In the genomic region with DNA sequence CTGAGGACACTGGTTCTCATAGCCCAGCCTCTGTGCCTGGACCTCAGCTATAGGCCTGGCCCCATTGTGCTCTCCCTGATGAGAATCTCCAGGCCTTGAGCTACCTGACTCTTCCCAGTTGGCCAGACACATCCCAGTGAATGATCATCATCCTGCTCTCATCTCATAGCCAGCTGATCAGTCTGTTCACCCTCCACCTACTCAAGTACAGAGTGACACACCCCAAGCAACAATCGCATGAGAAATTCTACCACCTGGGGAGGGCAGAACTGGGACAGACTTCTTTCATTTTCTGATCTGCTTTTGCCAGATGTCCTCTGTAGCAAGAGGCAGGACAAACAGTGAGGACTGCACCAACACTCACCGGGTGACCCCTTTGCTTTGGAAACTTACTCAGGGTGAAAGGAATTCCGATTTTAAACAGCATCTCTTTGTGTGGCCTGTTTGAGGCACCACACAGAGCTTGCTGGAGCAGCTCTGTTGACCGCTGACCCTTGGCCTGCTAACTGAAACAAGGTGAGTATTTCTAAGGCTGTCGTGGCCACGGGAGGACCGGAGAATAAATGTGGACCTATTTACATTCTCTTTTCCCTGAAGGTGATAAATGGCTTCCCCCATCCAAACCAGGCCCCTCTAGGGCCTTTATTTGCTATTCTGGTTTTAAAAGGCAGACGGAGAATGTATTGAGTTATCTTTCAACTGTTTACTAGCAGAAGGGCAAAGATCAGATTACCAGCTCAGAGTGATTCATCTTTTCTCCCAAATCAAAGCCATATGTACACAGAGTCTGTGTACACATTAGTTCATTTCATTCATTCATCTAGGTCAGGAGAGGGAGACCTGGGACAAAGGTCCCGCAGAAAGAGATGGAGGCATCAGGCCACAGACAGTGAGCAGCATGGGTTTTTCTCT, we compare ENCODE assay signal across 8 cellular contexts.
DNase-seq lines count a peak whose midpoint lies in the region; ATAC-seq and TF ChIP-seq lines count a peak whose summit lies in the region.

No MANE protein-coding gene starts in this region.

- no peak for TF ChIP-seq POLR2A in stomach (IDR thresholded peaks at IDR 0.05)

- intact Hi-C loops in stomach (cut with DNase I; ENCODE audit: low total_unique reads) = no loop called here
- intact Hi-C loops in right cardiac atrium (cut with DNase I) = no loop called here

- peak overlapping the region; percentile 86 for H3K27ac ChIP-seq in GM23248
- H3K27ac ChIP-seq in fibroblast of lung (ENCODE audit: insufficient read depth, low read length) = peak overlapping the region; percentile 90
- peak overlapping the region in 3 of 5 donors; percentile 10 to 63 (median 15) for H3K27ac ChIP-seq in stomach
- no peak overlapping the region for H3K27ac ChIP-seq in right cardiac atrium (ENCODE audit: low read length)

- ATAC-seq in HG03469 (IDR thresholded peaks at IDR 0.05; ENCODE audit: unreplicated experiment) (no peak), right cardiac atrium (no peak), HG03159 (IDR thresholded peaks at IDR 0.05; ENCODE audit: unreplicated experiment) (no peak)

- 7 to 12% methylated on average over 9 of the region's 9 CpGs for WGBS in GM23248 (ENCODE audit: low coverage in 1 of 2, low lambda C conversion rate in 2 of 2, missing lambda C conversion rate in 2 of 2), 2 experiments
- 27 to 41% (median 32%) methylated on average over 9 of the region's 9 CpGs for whole genome bisulfite sequencing in stomach, 5 donors
- 74% methylated on average over 9 of the region's 9 CpGs for WGBS in right cardiac atrium

- H3K4me2 ChIP-seq in GM23248 (ENCODE audit: unreplicated experiment) (peak overlapping the region; percentile 31), fibroblast of lung (ENCODE audit: extremely low read depth, insufficient read depth, low read length) (peak overlapping the region; percentile 56)

- DNase-seq in GM23248 = peak; percentile 82
- DNase-seq in NCI-H82 (lab: John Stamatoyannopoulos, UW) = peak; percentile 28
- peak; percentile 88 to 92 for DNase-seq in fibroblast of lung (ENCODE audit: low read depth in 2 of 2)
- DNase-seq in stomach = no peak
- no peak for DNase-seq in right cardiac atrium
- DNase-seq in stimulated activated CD4-positive, alpha-beta T cell treated with anti-CD3 and anti-CD28 coated beads, Interleukin-12 subunit alpha, Interleukin-12 subunit beta, amount 100 ng/mL, for 4 hours = no peak

- peak overlapping the region; percentile 35 for H3K4me3 ChIP-seq in GM23248
- no peak overlapping the region for H3K4me3 ChIP-seq in fibroblast of lung (replicated peaks in 1 of 4; ENCODE audit: control extremely low read depth in 1 of 4, insufficient read depth in 1 of 4, low read depth in 3 of 4, low read length in 4 of 4)
- no peak overlapping the region for H3K4me3 ChIP-seq in stomach
- H3K4me3 ChIP-seq in right cardiac atrium (ENCODE audit: low read length) = no peak overlapping the region

- no peaks in the 10 kb centered on the region for H3K9me2 ChIP-seq in GM23248 (ENCODE audit: insufficient read depth)

- H3F3A ChIP-seq in GM23248 (ENCODE audit: insufficient read depth) = peaks cover 28% of the 10 kb centered on the region

- H3K27me3 ChIP-seq in GM23248 (replicated peaks; ENCODE audit: insufficient read depth) (no peaks in the 10 kb centered on the region), fibroblast of lung (ENCODE audit: control insufficient read depth, insufficient read depth, low read length) (no peaks in the 10 kb centered on the region), stomach (no peaks in the 10 kb centered on the region), right cardiac atrium (ENCODE audit: control insufficient read depth, insufficient read depth) (no peaks in the 10 kb centered on the region)

- H2AFZ ChIP-seq in GM23248 (0 out of 2 replicates have a peak overlapping the region, but pooled peaks have one; percentile 9), fibroblast of lung (ENCODE audit: low read length) (no peak overlapping the region)

- H4K20me1 ChIP-seq in GM23248 (ENCODE audit: insufficient read depth) (no peaks in the 10 kb centered on the region), fibroblast of lung (ENCODE audit: control insufficient read depth, extremely low read depth, insufficient read depth, low read length) (no peaks in the 10 kb centered on the region)

- no peak for TF ChIP-seq EP300 in stomach (IDR thresholded peaks at IDR 0.05)

- H3K9ac ChIP-seq in GM23248 (peak overlapping the region; percentile 58), fibroblast of lung (ENCODE audit: insufficient read depth, low read length) (no peak overlapping the region)

- H3K79me2 ChIP-seq in GM23248 (ENCODE audit: insufficient read depth) (no peaks in the 10 kb centered on the region), fibroblast of lung (ENCODE audit: control insufficient read depth, insufficient read depth, low read length) (no peaks in the 10 kb centered on the region)

- in situ Hi-C loops in GM23248 (cut with MboI) = no loop called here

- no peaks in the 10 kb centered on the region for H3K9me3 ChIP-seq in GM23248 (ENCODE audit: low read depth)
- no peaks in the 10 kb centered on the region for H3K9me3 ChIP-seq in fibroblast of lung (ENCODE audit: control insufficient read depth, insufficient read depth, low read depth, low read length)
- no peaks in the 10 kb centered on the region for H3K9me3 ChIP-seq in stomach
- no peaks in the 10 kb centered on the region for H3K9me3 ChIP-seq in right cardiac atrium (ENCODE audit: control insufficient read depth, low read length)

- TF ChIP-seq CTCF in fibroblast of lung (conservative IDR thresholded peaks at IDR 0.05 in 1 of 2, IDR thresholded peaks at IDR 0.05 in 1 of 2; ENCODE audit: low read depth in 1 of 2, low read length in 2 of 2) (no peak), stomach (IDR thresholded peaks at IDR 0.05) (no peak)

- H3K36me3 ChIP-seq in GM23248 (ENCODE audit: low read depth) (no peaks in the 10 kb centered on the region), fibroblast of lung (ENCODE audit: control insufficient read depth, insufficient read depth, low read length) (no peaks in the 10 kb centered on the region), stomach (no peaks in the 10 kb centered on the region)

- H3K4me1 ChIP-seq in GM23248 (ENCODE audit: insufficient read depth) (peaks cover 28% of the 10 kb centered on the region), fibroblast of lung (ENCODE audit: control insufficient read depth, extremely low read depth, insufficient read depth, low read length) (peaks cover 19% of the 10 kb centered on the region), stomach (peaks cover 5 to 20% (median 8%) of the 10 kb centered on the region in 4 donors), right cardiac atrium (ENCODE audit: control insufficient read depth, insufficient read depth, low read length) (peaks cover under 1% of the 10 kb centered on the region)

Comparison
In these comparisons a context has a peak if more than half of its experiments do, and no peak if none do; other contexts are left out.
1. DNase-seq: peak in GM23248 (single experiment), NCI-H82 (single experiment) and fibroblast of lung (2 of 2); none in stomach (single experiment), right cardiac atrium (0 of 3) and stimulated activated CD4-positive, alpha-beta T cell treated with anti-CD3 and anti-CD28 coated beads, Interleukin-12 subunit alpha, Interleukin-12 subunit beta, amount 100 ng/mL, for 4 hours (single experiment).